In the genomic region with DNA sequence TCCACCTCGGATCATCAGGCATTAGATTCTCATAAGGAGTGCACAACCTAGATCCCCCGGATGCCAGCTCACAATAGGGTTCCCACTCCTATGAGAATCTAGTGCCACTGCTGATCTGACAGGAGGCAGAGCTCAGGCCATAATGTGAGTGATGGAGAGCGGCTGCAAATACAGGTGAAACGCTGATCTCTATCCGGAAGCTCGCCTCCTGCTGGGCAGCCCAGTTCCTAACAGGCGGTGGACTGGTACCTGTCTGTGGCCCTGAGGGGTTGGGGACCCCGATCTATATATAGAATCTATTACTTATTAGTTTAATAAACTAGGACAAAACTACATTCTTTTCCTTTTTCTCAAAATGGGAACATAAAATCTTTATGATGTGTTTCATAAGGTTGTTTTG, we compare ENCODE assay signal across 29 cellular contexts.
DNase-seq lines count a peak whose midpoint lies in the region; ATAC-seq and TF ChIP-seq lines count a peak whose summit lies in the region.
"Had no signal": no experiment of that assay in that cellular context is flagged by ENCODE, and none has a peak within 500 bp of the region (broad histone marks: within the 10 kb centered on the region; RNA-seq: fewer than 3 reads in every experiment).

No MANE protein-coding gene starts in this region.

- no peak overlapping the region for H3K4me3 ChIP-seq in GM06990 (replicated peaks; ENCODE audit: low read depth, low read length)
- H3K4me3 ChIP-seq in Loucy (ENCODE audit: low read length, poor library complexity, severe bottlenecking) = no peak overlapping the region
- H3K4me3 ChIP-seq in cardiac fibroblast (replicated peaks in 1 of 2; ENCODE audit: low read depth in 2 of 2, low read length in 2 of 2) = no peak overlapping the region
- no peak overlapping the region for H3K4me3 ChIP-seq in neural progenitor cell
- H3K4me3 ChIP-seq: heart right ventricle, left ventricle myocardium inferior, ovary, right atrium auricular region, thoracic aorta had no signal

- H4K20me1 ChIP-seq in Loucy (ENCODE audit: insufficient read depth, low read length, poor library complexity, severe bottlenecking) (no peaks in the 10 kb centered on the region), neural progenitor cell (ENCODE audit: low read depth) (no peaks in the 10 kb centered on the region)

- H3K9ac ChIP-seq in Loucy (ENCODE audit: low read depth, low read length, poor library complexity, severe bottlenecking) (no peak overlapping the region), neural progenitor cell (no peak overlapping the region)
- H3K9ac ChIP-seq: KMS-11 had no signal

- H3K27me3 ChIP-seq in GM06990 (replicated peaks; ENCODE audit: control insufficient read depth, insufficient read depth, low read length) (no peaks in the 10 kb centered on the region), Loucy (ENCODE audit: insufficient read depth, low read length, poor library complexity, severe bottlenecking) (no peaks in the 10 kb centered on the region), neural progenitor cell (no peaks in the 10 kb centered on the region)
- H3K27me3 ChIP-seq: heart right ventricle, ovary, right atrium auricular region had no signal

- peaks cover 22% of the 10 kb centered on the region for H3K9me3 Mint-ChIP-seq in neural progenitor cell

- no peaks in the 10 kb centered on the region for H3K9me2 ChIP-seq in Loucy (replicated peaks; ENCODE audit: low read depth, low read length)

- H3F3A ChIP-seq in Loucy (ENCODE audit: low read depth) (no peaks in the 10 kb centered on the region), neural progenitor cell (ENCODE audit: low read depth) (no peaks in the 10 kb centered on the region)

- H3K4me1 ChIP-seq in Loucy (ENCODE audit: insufficient read depth, low read length, poor library complexity, severe bottlenecking) (no peaks in the 10 kb centered on the region), neural progenitor cell (no peaks in the 10 kb centered on the region)
- H3K4me1 ChIP-seq: heart right ventricle, left ventricle myocardium inferior, right atrium auricular region had no signal

- no peak overlapping the region for H3K27ac Mint-ChIP-seq in neural progenitor cell
- H3K27ac Mint-ChIP-seq: activated CD4-positive, alpha-beta memory T cell treated with anti-CD3 and anti-CD28 coated beads, Interleukin-2, amount 10 ng/mL, durations not matched to agents 7 days and 5 days; CD4-positive, alpha-beta T cell; mesothelial cell of epicardium; naive thymus-derived CD4-positive, alpha-beta T cell had no signal

- H3K79me2 ChIP-seq in Loucy (ENCODE audit: insufficient read depth, low read length) = no peaks in the 10 kb centered on the region
- no peaks in the 10 kb centered on the region for H3K79me2 ChIP-seq in neural progenitor cell (ENCODE audit: low read depth)

- ATAC-seq in HG03135 (IDR thresholded peaks at IDR 0.05; ENCODE audit: unreplicated experiment) = no peak
- ATAC-seq: heart right ventricle; naive thymus-derived CD4-positive, alpha-beta T cell had no signal

- no peaks in the 10 kb centered on the region for H3K36me3 ChIP-seq in GM06990 (ENCODE audit: control insufficient read depth, insufficient read depth, low read length)
- no peaks in the 10 kb centered on the region for H3K36me3 ChIP-seq in Loucy (ENCODE audit: insufficient read depth, low read length)
- H3K36me3 ChIP-seq in neural progenitor cell = no peaks in the 10 kb centered on the region
- H3K36me3 ChIP-seq: heart right ventricle, left ventricle myocardium inferior, ovary, right atrium auricular region, thoracic aorta had no signal

- H3K36me3 Mint-ChIP-seq in neural progenitor cell = peaks cover 4% of the 10 kb centered on the region
- H3K36me3 Mint-ChIP-seq: naive thymus-derived CD4-positive, alpha-beta T cell had no signal

- no peak overlapping the region for H3K27ac ChIP-seq in neural progenitor cell
- H3K27ac ChIP-seq: epithelial cell of prostate, heart right ventricle, KMS-11, left ventricle myocardium inferior, ovary, right atrium auricular region, thoracic aorta had no signal

- DNase-seq in GM06990 (ENCODE audit: extremely low read depth, insufficient read length) (no peak), cardiac fibroblast (ENCODE audit: low read depth in 2 of 2) (no peak), neural progenitor cell (ENCODE audit: low spot score) (no peak), NCI-H2171 (lab: John Stamatoyannopoulos, UW) (no peak), NCI-H1694 treated with DMSO at 0.1 percent for 48 hours (lab: John Stamatoyannopoulos, UW) (no peak)
- DNase-seq: activated CD4-positive, alpha-beta memory T cell treated with anti-CD3 and anti-CD28 coated beads, Interleukin-2, amount 10 ng/mL, durations not matched to agents 7 days and 5 days; activated CD4-positive, CD25-positive, alpha-beta regulatory T cell treated with anti-CD3 and anti-CD28 coated beads, Interleukin-2, amount 50 U/mL, for 72 hours; activated effector memory CD4-positive, alpha-beta T cell treated with anti-CD3 and anti-CD28 coated beads, Interleukin-2, amount 50 U/mL, for 16 hours; activated T-cell treated with anti-CD3 and anti-CD28 coated beads for 4 hours; CD4-positive, alpha-beta T cell; EL; foreskin fibroblast; heart right ventricle; left ventricle myocardium inferior; naive thymus-derived CD4-positive, alpha-beta T cell; NCI-H1436 treated with DMSO at 0.1 percent for 48 hours; NCI-H748 treated with DMSO at 0.1 percent for 48 hours; OCI-M1; ovary; Right ventricle myocardium superior; stimulated activated CD4-positive, alpha-beta T cell treated with anti-CD3 and anti-CD28 coated beads, Interleukin-4, amount 100 ng/mL, for 4 hours; stimulated activated naive CD4-positive, alpha-beta T cell treated with Interleukin-2 at 50 U/mL for 16 hours had no signal

- H3K4me3 Mint-ChIP-seq in neural progenitor cell = no peak overlapping the region
- H3K4me3 Mint-ChIP-seq: activated CD4-positive, alpha-beta memory T cell treated with anti-CD3 and anti-CD28 coated beads, Interleukin-2, amount 10 ng/mL, durations not matched to agents 7 days and 5 days; CD4-positive, alpha-beta T cell; mesothelial cell of epicardium; naive thymus-derived CD4-positive, alpha-beta T cell had no signal

- peak; percentile 20 for TF ChIP-seq CTCF in GM06990 (IDR thresholded peaks at IDR 0.05; ENCODE audit: insufficient read depth, low read length, poor library complexity, severe bottlenecking)
- peak; percentile 27 for TF ChIP-seq CTCF in Loucy (conservative IDR thresholded peaks at IDR 0.05; ENCODE audit: low read length)
- TF ChIP-seq CTCF in cardiac fibroblast (IDR thresholded peaks at IDR 0.05; ENCODE audit: low read depth, low read length) = peak; percentile 4
- TF ChIP-seq CTCF in neural progenitor cell (IDR thresholded peaks at IDR 0.05) = peak; percentile 25

- H3K9me3 ChIP-seq in Loucy (ENCODE audit: insufficient read depth, low read depth, low read length) (no peaks in the 10 kb centered on the region), neural progenitor cell (ENCODE audit: low read depth) (no peaks in the 10 kb centered on the region)
- H3K9me3 ChIP-seq: heart right ventricle, left ventricle myocardium inferior, ovary, right atrium auricular region, thoracic aorta had no signal

- H3K27me3 Mint-ChIP-seq in neural progenitor cell (ENCODE audit: insufficient read depth, low read depth) = no peaks in the 10 kb centered on the region
- H3K27me3 Mint-ChIP-seq: activated CD4-positive, alpha-beta memory T cell treated with anti-CD3 and anti-CD28 coated beads, Interleukin-2, amount 10 ng/mL, durations not matched to agents 7 days and 5 days; CD4-positive, alpha-beta T cell; naive thymus-derived CD4-positive, alpha-beta T cell had no signal

- peaks cover 2% of the 10 kb centered on the region for H3K4me1 Mint-ChIP-seq in neural progenitor cell
- H3K4me1 Mint-ChIP-seq: activated CD4-positive, alpha-beta memory T cell treated with anti-CD3 and anti-CD28 coated beads, Interleukin-2, amount 10 ng/mL, durations not matched to agents 7 days and 5 days; naive thymus-derived CD4-positive, alpha-beta T cell had no signal

- no peak overlapping the region for H3K4me2 ChIP-seq in Loucy (ENCODE audit: low read depth, low read length, poor library complexity, severe bottlenecking)
- H3K4me2 ChIP-seq in neural progenitor cell = no peak overlapping the region
- H3K4me2 ChIP-seq: KMS-11 had no signal

- H2AFZ ChIP-seq in Loucy (ENCODE audit: low read length) (no peak overlapping the region), neural progenitor cell (replicated peaks) (no peak overlapping the region)
